In the genomic region with DNA sequence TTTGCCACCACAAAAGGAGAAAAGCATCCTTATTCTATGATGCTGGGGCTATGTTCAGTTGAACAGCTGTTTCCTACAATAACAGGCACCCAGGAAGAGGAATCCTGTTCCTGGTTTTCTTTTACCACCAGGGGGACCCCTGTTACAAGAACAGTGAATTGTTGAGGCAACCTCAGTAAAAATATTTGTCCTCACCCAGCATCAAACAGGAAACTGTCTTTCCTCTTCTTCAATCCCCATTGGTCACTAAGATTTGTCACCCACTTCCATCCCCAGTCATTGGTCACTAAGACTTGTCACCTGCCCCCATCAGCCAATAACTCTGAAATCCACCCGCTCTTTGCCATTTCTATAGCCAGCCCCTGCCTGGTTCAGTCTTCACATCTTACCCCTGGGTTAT, we compare ENCODE assay signal across 8 cellular contexts.
A peak's percentile ranks its signal among the peaks of the same experiment; 100 is the strongest.
DNase-seq lines count a peak whose midpoint lies in the region; ATAC-seq and TF ChIP-seq lines count a peak whose summit lies in the region.

No MANE protein-coding gene starts in this region.

- no peaks in the 10 kb centered on the region for H4K20me1 ChIP-seq in OCI-LY7 (ENCODE audit: insufficient read depth, low read length)

- H2AFZ ChIP-seq in OCI-LY7 (ENCODE audit: low read length) = peak overlapping the region; percentile 10; the same call in 1 of the 2 replicates

- DNase-seq in activated naive CD4-positive, alpha-beta T cell treated with anti-CD3 and anti-CD28 coated beads, Interleukin-2, amount 10 ng/mL, durations not matched to agents 7 days and 5 days = peak; percentile 28
- DNase-seq in activated naive CD4-positive, alpha-beta T cell (lab: John Stamatoyannopoulos, UW) = no peak
- DNase-seq in HT1080 (ENCODE audit: low read depth) (peak; percentile 71), OCI-LY7 (ENCODE audit: low spot score) (peak; percentile 78), cerebellar cortex (ENCODE audit: low spot score) (peak; percentile 83), left colon (peak; percentile 33 to 35), type B pancreatic cell (ENCODE audit: extremely low spot score, unreplicated experiment) (no peak)

- H3K9me3 ChIP-seq in OCI-LY7 (ENCODE audit: low read length) = no peaks in the 10 kb centered on the region

- H3K79me2 ChIP-seq in OCI-LY7 (ENCODE audit: insufficient read depth, low read depth, low read length) = no peaks in the 10 kb centered on the region

- H3K36me3 Mint-ChIP-seq in activated naive CD4-positive, alpha-beta T cell treated with anti-CD3 and anti-CD28 coated beads, Interleukin-2, amount 10 ng/mL, durations not matched to agents 7 days and 5 days = no peaks in the 10 kb centered on the region
- H3K36me3 Mint-ChIP-seq in type B pancreatic cell = no peaks in the 10 kb centered on the region

- H3K9me3 Mint-ChIP-seq in activated naive CD4-positive, alpha-beta T cell treated with anti-CD3 and anti-CD28 coated beads, Interleukin-2, amount 10 ng/mL, durations not matched to agents 7 days and 5 days = no peaks in the 10 kb centered on the region
- no peaks in the 10 kb centered on the region for H3K9me3 Mint-ChIP-seq in type B pancreatic cell

- H3K27ac Mint-ChIP-seq in activated naive CD4-positive, alpha-beta T cell treated with anti-CD3 and anti-CD28 coated beads, Interleukin-2, amount 10 ng/mL, durations not matched to agents 7 days and 5 days = no peak overlapping the region
- H3K27ac Mint-ChIP-seq in type B pancreatic cell = no peak overlapping the region

- no peak overlapping the region for H3K4me3 Mint-ChIP-seq in activated naive CD4-positive, alpha-beta T cell treated with anti-CD3 and anti-CD28 coated beads, Interleukin-2, amount 10 ng/mL, durations not matched to agents 7 days and 5 days
- H3K4me3 Mint-ChIP-seq in type B pancreatic cell = no peak overlapping the region

- no peak overlapping the region for H3K27ac ChIP-seq in OCI-LY7 (ENCODE audit: low read depth, low read length, poor library complexity, severe bottlenecking)

- H3K4me2 ChIP-seq in OCI-LY7 (ENCODE audit: low read length) = no peak overlapping the region

- H3K27me3 Mint-ChIP-seq in activated naive CD4-positive, alpha-beta T cell treated with anti-CD3 and anti-CD28 coated beads, Interleukin-2, amount 10 ng/mL, durations not matched to agents 7 days and 5 days = peaks cover 7% of the 10 kb centered on the region
- no peaks in the 10 kb centered on the region for H3K27me3 Mint-ChIP-seq in type B pancreatic cell

- peak; percentile 90 for TF ChIP-seq CTCF in OCI-LY7 (conservative IDR thresholded peaks at IDR 0.05; ENCODE audit: low read length)
- TF ChIP-seq CTCF in type B pancreatic cell (conservative IDR thresholded peaks at IDR 0.05) = peak; percentile 84

- H3K4me1 ChIP-seq in OCI-LY7 (ENCODE audit: insufficient read depth, low read length, poor library complexity, severe bottlenecking) = no peaks in the 10 kb centered on the region

- H3K9me2 ChIP-seq in OCI-LY7 (ENCODE audit: insufficient read depth, low read length) = no peaks in the 10 kb centered on the region

- no TSS peak for BruUV-seq in OCI-LY7 (replicated peaks; lab: Mats Ljungman, UMichigan)

- intact Hi-C loops in OCI-LY7 (cut with micrococcal nuclease; ENCODE audit: unreplicated experiment) (loop anchor here (1.0 to 5.0 kb wide), 3 partner anchors 142 to 277 kb away; a partner anchor contains a TSS), left colon (cut with DNase I, micrococcal nuclease) (loop anchor here in 1 of 2 donors (5.0 to 10.0 kb wide), 2 partner anchors 150 to 232 kb away; no protein-coding TSS in a partner anchor)

- H3K4me3 ChIP-seq in OCI-LY7 (ENCODE audit: low read depth, low read length, poor library complexity, severe bottlenecking) = no peak overlapping the region

- ATAC-seq in GM21717 (IDR thresholded peaks at IDR 0.05; ENCODE audit: unreplicated experiment) = peak; percentile 81
- peak; percentile 95 for ATAC-seq in left colon

- CTCF ChIA-PET in activated naive CD4-positive, alpha-beta T cell treated with anti-CD3 and anti-CD28 coated beads, Interleukin-2, amount 10 ng/mL, durations not matched to agents 7 days and 5 days (lab: Charles Lee) = interaction anchor here (0.8 to 3.2 kb wide), 6 partner anchors 229 to 281 kb away, joined by 3 to 44 read pairs (median 5); no protein-coding TSS in a partner anchor
- CTCF ChIA-PET in OCI-LY7 (lab: Charles Lee; ENCODE audit: unreplicated experiment) = interaction anchor here (1.3 kb wide), 1 partner anchor 9 kb away, joined by 3 read pairs; no protein-coding TSS in a partner anchor

- no peaks in the 10 kb centered on the region for H3K4me1 Mint-ChIP-seq in activated naive CD4-positive, alpha-beta T cell treated with anti-CD3 and anti-CD28 coated beads, Interleukin-2, amount 10 ng/mL, durations not matched to agents 7 days and 5 days
- peaks cover 16% of the 10 kb centered on the region for H3K4me1 Mint-ChIP-seq in type B pancreatic cell (ENCODE audit: unreplicated experiment)

- POLR2A ChIA-PET in OCI-LY7 (lab: Charles Lee) = no interaction called here

- H3K36me3 ChIP-seq in OCI-LY7 (ENCODE audit: insufficient read depth, low read length) = no peaks in the 10 kb centered on the region

Comparison
In these comparisons a context has a peak if more than half of its experiments do, and no peak if none do; other contexts are left out.
1. DNase-seq: peak in activated naive CD4-positive, alpha-beta T cell treated with anti-CD3 and anti-CD28 coated beads, Interleukin-2, amount 10 ng/mL, durations not matched to agents 7 days and 5 days (single experiment), HT1080 (single experiment), OCI-LY7 (single experiment), cerebellar cortex (single experiment) and left colon (2 of 2); none in activated naive CD4-positive, alpha-beta T cell (0 of 4) and type B pancreatic cell (single experiment).